ENCODE assay signal across 17 cellular contexts in the genomic region with DNA sequence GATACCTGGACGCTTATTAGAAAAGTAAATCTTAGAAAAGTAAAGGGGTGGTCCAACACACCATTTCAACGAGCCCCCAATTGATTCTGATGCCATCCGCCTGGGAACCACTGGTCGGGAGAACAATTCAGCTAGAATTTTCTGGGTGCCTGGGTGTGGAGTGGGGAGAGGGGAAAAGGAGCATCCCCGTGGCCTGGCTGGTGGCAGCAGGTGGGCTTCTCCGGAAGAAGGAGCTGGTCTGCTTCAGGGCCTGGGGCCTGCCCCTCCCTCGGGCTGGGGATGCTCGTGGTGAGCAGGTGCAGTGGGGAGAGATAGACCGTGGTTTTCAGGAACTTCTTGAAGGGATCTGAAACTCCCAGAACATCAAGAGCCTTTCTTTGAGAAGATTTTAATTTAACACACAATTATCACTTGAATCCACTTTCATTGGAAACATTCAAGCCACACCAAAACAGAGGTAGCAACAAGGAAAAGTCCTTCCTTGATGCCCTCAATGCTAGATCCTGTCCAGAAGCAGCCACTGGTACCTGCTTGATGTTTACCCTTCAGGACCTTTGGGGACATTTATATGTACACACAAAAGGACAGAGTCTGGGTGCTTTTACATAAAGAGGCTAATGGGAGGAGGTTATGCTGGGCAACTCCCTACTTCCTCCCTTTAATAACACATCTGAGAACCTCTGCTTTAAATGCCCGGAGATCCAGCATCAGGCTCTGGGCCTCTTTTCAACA. TPM values are rescaled to one million over a fixed set of nuclear protein-coding genes. Genes with fewer than 3 reads are reported as not detected.
DNase-seq lines count a peak whose midpoint lies in the region; ATAC-seq, FAIRE-seq and TF ChIP-seq lines count a peak whose summit lies in the region.
"Had no signal": no experiment of that assay in that cellular context is flagged by ENCODE, and none has a peak within 500 bp of the region (broad histone marks: within the 10 kb centered on the region; RNA-seq: fewer than 3 reads in every experiment).

No MANE protein-coding gene starts in this region.

- H3K4me3 ChIP-seq in mammary epithelial cell (replicated peaks in 1 of 3; ENCODE audit: insufficient read depth in 1 of 3, low read depth in 2 of 3, low read length in 3 of 3): no peak overlapping the region
- H3K4me3 ChIP-seq in GM12878: no peak overlapping the region
- H3K4me3 ChIP-seq in suprapubic skin: no peak overlapping the region
- H3K4me3 ChIP-seq: SJSA1 had no signal

- H3K27me3 ChIP-seq in mammary epithelial cell (ENCODE audit: insufficient read depth, low read length) (no peaks in the 10 kb centered on the region), GM12878 (replicated peaks in 1 of 2; ENCODE audit: control insufficient read depth in 2 of 2, insufficient read depth in 2 of 2, low read length in 1 of 2) (no peaks in the 10 kb centered on the region), suprapubic skin (no peaks in the 10 kb centered on the region)
- H3K27me3 ChIP-seq: SJSA1 had no signal

- H3K4me1 ChIP-seq in mammary epithelial cell (ENCODE audit: insufficient read depth, low read length) (peaks cover 34% of the 10 kb centered on the region), GM12878 (ENCODE audit: control insufficient read depth, insufficient read depth, low read length) (peaks cover 38% of the 10 kb centered on the region), suprapubic skin (peaks cover 37% of the 10 kb centered on the region)
- H3K4me1 ChIP-seq: parathyroid adenoma had no signal

- H3K79me2 ChIP-seq in mammary epithelial cell (ENCODE audit: insufficient read depth, low read length) (no peaks in the 10 kb centered on the region), GM12878 (ENCODE audit: control insufficient read depth, insufficient read depth, low read length) (no peaks in the 10 kb centered on the region)
- H3K79me2 ChIP-seq: parathyroid adenoma had no signal

- no peaks in the 10 kb centered on the region for H3K9me3 ChIP-seq in mammary epithelial cell (replicated peaks; ENCODE audit: insufficient read depth, low read length)
- no peaks in the 10 kb centered on the region for H3K9me3 ChIP-seq in GM12878 (replicated peaks; ENCODE audit: control insufficient read depth, insufficient read depth, low read length)
- H3K9me3 ChIP-seq in suprapubic skin: no peaks in the 10 kb centered on the region
- H3K9me3 ChIP-seq: SJSA1 had no signal

- TF ChIP-seq POLR2A in GM12878 (IDR thresholded peaks at IDR 0.05; ENCODE audit: low read depth, low read length): no peak
- TF ChIP-seq POLR2A in suprapubic skin (IDR thresholded peaks at IDR 0.05): no peak

- POLR2A ChIA-PET in MCF 10A (lab: Yijun Ruan, JAX) (interaction anchor here (1.0 to 2.3 kb wide), 2 partner anchors 38 to 44 kb away, joined by 3 to 10 read pairs; a partner anchor contains a TSS), GM12878 (lab: Charles Lee) (interaction anchor here (0.5 to 1.4 kb wide), 3 partner anchors 28 to 138 kb away, joined by 3 to 4 read pairs (median 4); no protein-coding TSS in a partner anchor)

- no peaks in the 10 kb centered on the region for H3K27me3 Mint-ChIP-seq in MCF 10A (ENCODE audit: insufficient read depth, unreplicated experiment)

- peak; percentile 92 for FAIRE-seq in GM12878 (lab: Jason Lieb, UNC)

- H4K20me1 ChIP-seq in mammary epithelial cell (ENCODE audit: insufficient read depth, low read length): no peaks in the 10 kb centered on the region
- H4K20me1 ChIP-seq in GM12878 (ENCODE audit: control insufficient read depth, insufficient read depth): no peaks in the 10 kb centered on the region

- H3K4me1 Mint-ChIP-seq in MCF 10A (ENCODE audit: insufficient read depth, unreplicated experiment): peaks cover 33% of the 10 kb centered on the region

- intact Hi-C loops in MCF 10A (cut with micrococcal nuclease): loop anchor here (2.0 kb wide), 1 partner anchor 39 kb away; a partner anchor contains a TSS
- intact Hi-C loops in mammary epithelial cell (cut with micrococcal nuclease): loop anchor here (2.0 kb wide), 1 partner anchor 39 kb away; a partner anchor contains a TSS
- intact Hi-C loops in GM12878 (cut with micrococcal nuclease; ENCODE audit: unreplicated experiment): no loop called here

- ATAC-seq in HG03432 (IDR thresholded peaks at IDR 0.05; ENCODE audit: unreplicated experiment) (peak; percentile 46), GM12878 (peak; percentile 72)

- H3K4me2 ChIP-seq in mammary epithelial cell (ENCODE audit: insufficient read depth, low read depth, low read length) (no peak overlapping the region), GM12878 (ENCODE audit: control insufficient read depth, insufficient read depth) (peak overlapping the region; percentile 50)

- H3K9ac ChIP-seq in mammary epithelial cell (ENCODE audit: insufficient read depth, low read length) (no peak overlapping the region), GM12878 (ENCODE audit: control insufficient read depth, insufficient read depth, low read length) (no peak overlapping the region)
- H3K9ac ChIP-seq: parathyroid adenoma had no signal

- RAD21 ChIA-PET in GM12878 (lab: Charles Lee; ENCODE audit: unreplicated experiment): interaction anchor here (1.1 to 2.4 kb wide), 3 partner anchors 33 to 43 kb away, joined by 3 to 5 read pairs (median 3); no protein-coding TSS in a partner anchor

- dilution Hi-C loops in mammary epithelial cell (cut with HindIII; ENCODE audit: low sequenced_read_pairs): no loop called here

- in situ Hi-C loops in mammary epithelial cell (cut with MboI; ENCODE audit: low sequenced_read_pairs in 2 of 2): no loop called here
- in situ Hi-C loops in GM12878 (cut with MboI): no loop called here

- H3K9me3 Mint-ChIP-seq in MCF 10A (ENCODE audit: unreplicated experiment): no peaks in the 10 kb centered on the region

- TF ChIP-seq EP300 in GM12878 (IDR thresholded peaks at IDR 0.05; ENCODE audit: borderline replicate concordance in 1 of 2, control insufficient read depth in 1 of 2, low read depth in 2 of 2, low read length in 2 of 2) (no peak), suprapubic skin (IDR thresholded peaks at IDR 0.05) (no peak)

- TF ChIP-seq RAD21 in GM12878 (IDR thresholded peaks at IDR 0.05; ENCODE audit: insufficient read depth, low read depth, low read length): no peak

- H3K36me3 Mint-ChIP-seq in MCF 10A (ENCODE audit: insufficient read depth, unreplicated experiment): no peaks in the 10 kb centered on the region
- H3K36me3 Mint-ChIP-seq: activated naive CD8-positive, alpha-beta T cell had no signal

- CTCF ChIA-PET in MCF 10A (lab: Yijun Ruan, JAX): interaction anchor here (1.6 kb wide), 1 partner anchor 103 kb away, joined by 4 read pairs; no protein-coding TSS in a partner anchor
- CTCF ChIA-PET in mammary epithelial cell (lab: Charles Lee; ENCODE audit: low non-redundant PET): no interaction called here
- CTCF ChIA-PET in GM12878 (lab: Yijun Ruan, JAX): interaction anchor here (2.1 kb wide), 1 partner anchor 103 kb away, joined by 5 read pairs; no protein-coding TSS in a partner anchor

- no peak overlapping the region for H2AFZ ChIP-seq in mammary epithelial cell (ENCODE audit: low read depth, low read length)
- peak overlapping the region; percentile 55 for H2AFZ ChIP-seq in GM12878 (ENCODE audit: control insufficient read depth, low read depth, low read length)
- H2AFZ ChIP-seq: parathyroid adenoma had no signal

- H3K4me3 Mint-ChIP-seq in MCF 10A (ENCODE audit: unreplicated experiment): no peak overlapping the region
- H3K4me3 Mint-ChIP-seq: activated naive CD8-positive, alpha-beta T cell had no signal

- SMC1A ChIA-PET in GM12878 (lab: Charles Lee; ENCODE audit: uncharacterized antibody, unreplicated experiment): interaction anchor here (1.0 to 1.5 kb wide), 3 partner anchors 10 to 32 kb away, joined by 3 to 5 read pairs (median 3); no protein-coding TSS in a partner anchor

- no peak for DNase-seq in MCF 10A (ENCODE audit: unreplicated experiment)
- DNase-seq in mammary epithelial cell: no peak
- DNase-seq in GM12878 (ENCODE audit: low read depth, low spot score): no peak
- DNase-seq in suprapubic skin (ENCODE audit: low spot score in 2 of 2): peak in 1 of 2 donors; percentile 9
- DNase-seq in NCI-H187 (lab: John Stamatoyannopoulos, UW): no peak
- DNase-seq in SK-N-DZ (ENCODE audit: low spot score): no peak
- no peak for DNase-seq in NCI-H2107 (lab: John Stamatoyannopoulos, UW)
- DNase-seq: activated CD4-positive, alpha-beta T cell treated with anti-CD3 and anti-CD28 coated beads, Interleukin-2, amount 50 U/mL, for 1 hour; cortex of kidney; GDM1; HCEC 1CT; NCI-H226; stimulated activated CD4-positive, alpha-beta T cell treated with anti-CD3 and anti-CD28 coated beads, Interleukin-2, amount 100 ng/mL, for 24 hours had no signal

- BruUV-seq in MCF 10A (replicated peaks; lab: Mats Ljungman, UMichigan): no TSS peak
- no TSS peak for BruUV-seq in mammary epithelial cell (replicated peaks; lab: Mats Ljungman, UMichigan)
- no TSS peak for BruUV-seq in GM12878 (replicated peaks; lab: Mats Ljungman, UMichigan)

- H3K27ac Mint-ChIP-seq in MCF 10A (ENCODE audit: low read depth, unreplicated experiment): peak overlapping the region; percentile 37
- H3K27ac Mint-ChIP-seq: activated naive CD8-positive, alpha-beta T cell had no signal

- H3K27ac ChIP-seq in mammary epithelial cell (ENCODE audit: insufficient read depth, low read depth, low read length): no peak overlapping the region
- no peak overlapping the region for H3K27ac ChIP-seq in GM12878 (ENCODE audit: control insufficient read depth, insufficient read depth)
- peak overlapping the region; percentile 8 for H3K27ac ChIP-seq in suprapubic skin
- H3K27ac ChIP-seq: SJSA1 had no signal

- H3K36me3 ChIP-seq in mammary epithelial cell (ENCODE audit: insufficient read depth, low read length): no peaks in the 10 kb centered on the region
- no peaks in the 10 kb centered on the region for H3K36me3 ChIP-seq in GM12878 (ENCODE audit: control insufficient read depth in 2 of 2, insufficient read depth in 2 of 2, low read length in 1 of 2)
- H3K36me3 ChIP-seq in suprapubic skin: no peaks in the 10 kb centered on the region
- H3K36me3 ChIP-seq: SJSA1 had no signal

- 94% methylated on average over 10 of the region's 10 CpGs for WGBS in mammary epithelial cell (ENCODE audit: low coverage, missing lambda C conversion rate)
- 31% methylated on average over 10 of the region's 10 CpGs for WGBS in GM12878 (ENCODE audit: insufficient coverage, insufficient replicate concordance, low lambda C conversion rate, missing lambda C conversion rate)
- 85% methylated on average over 10 of the region's 10 CpGs for WGBS in suprapubic skin

- TF ChIP-seq CTCF in MCF 10A (IDR thresholded peaks at IDR 0.05; ENCODE audit: unreplicated experiment): no peak
- TF ChIP-seq CTCF in mammary epithelial cell (conservative IDR thresholded peaks at IDR 0.05 in 1 of 2, IDR thresholded peaks at IDR 0.05 in 1 of 2; ENCODE audit: extremely low read depth in 1 of 2, insufficient read depth in 1 of 2, low read depth in 1 of 2, low read length in 2 of 2): no peak
- TF ChIP-seq CTCF in GM12878 (IDR thresholded peaks at IDR 0.05 in 2 of 3, conservative IDR thresholded peaks at IDR 0.05 in 1 of 3; ENCODE audit: control insufficient read depth in 2 of 3, extremely low read depth in 1 of 3, insufficient read depth in 1 of 3, low read depth in 3 of 3, low read length in 3 of 3): no peak
- no peak for TF ChIP-seq CTCF in suprapubic skin (IDR thresholded peaks at IDR 0.05)

RNA-seq across cellular contexts. Expression of a gene that starts 39.7 kb away (rescaled TPM):
- total RNA-seq in MCF 10A (2022): 61.0 and 106 TPM in 2 replicates
- total RNA-seq in mammary epithelial cell: 100 to 1,000 TPM in 1 of 2 donors, 10 to 100 TPM in 1; 18.0 to 107 TPM
- 66.7 TPM for polyA plus RNA-seq in mammary epithelial cell
- 70.5 TPM for polyA minus RNA-seq in mammary epithelial cell
- 45.5 and 51.7 TPM in 2 replicates for total RNA-seq in GM12878 (2013; cell fraction: nucleolus; rRNA removed)
- total RNA-seq in GM12878 (2014; rRNA removed): 24.1 and 26.8 TPM in 2 replicates
- 19.6 and 23.1 TPM in 2 replicates for total RNA-seq in GM12878 (2014; rRNA removed; fragmentation: Illumina TruSeq; extraction: Trizol)
- total RNA-seq in GM12878 (2021): 41.6 and 44.9 TPM in 2 replicates
- 39.0 TPM for polyA plus RNA-seq in GM12878 (2011; ENCODE audit: low read depth)
- polyA plus RNA-seq in GM12878 (2011; rRNA removed): 77.4 and 95.9 TPM in 2 replicates
- polyA plus RNA-seq in GM12878 (2011; cell fraction: cytosol; rRNA removed): 141 and 145 TPM in 2 replicates
- 117 and 144 TPM in 2 replicates for polyA plus RNA-seq in GM12878 (2011; cell fraction: nucleus; rRNA removed)
- polyA plus RNA-seq in GM12878 (2012): 44.8 and 52.5 TPM in 2 replicates
- polyA plus RNA-seq in GM12878 (2014; fragmentation: Illumina TruSeq; extraction: Trizol): 25.3 and 27.8 TPM in 2 replicates
- polyA plus RNA-seq in GM12878 (2014; fragmentation: Nextera tagmentation; extraction: Ambion mirVana): 10 to 100 TPM in 1 of 2 experiments, 1 to 10 TPM in 1; 7.5 to 14.6 TPM
- polyA plus RNA-seq in GM12878 (2014; rRNA removed): 23.7 and 24.2 TPM in 2 replicates
- polyA plus RNA-seq in GM12878 (2016; fragmentation: Nextera tagmentation; extraction: Ambion mirVana): 1 to 10 TPM; 2.1 to 6.5 TPM
- 215 and 257 TPM in 2 replicates for polyA minus RNA-seq in GM12878 (2011; rRNA and poly(A)+ RNA removed)
- polyA minus RNA-seq in GM12878 (2011; cell fraction: cytosol; rRNA and poly(A)+ RNA removed): 123 and 126 TPM in 2 replicates
- polyA minus RNA-seq in GM12878 (2011; cell fraction: nucleus; rRNA and poly(A)+ RNA removed): 83.2 and 120 TPM in 2 replicates
- 10 to 100 TPM in 3 of 4 donors, 1 to 10 TPM in 1; 9.3 to 60.8 (median 31.0) TPM for total RNA-seq in suprapubic skin
- polyA plus RNA-seq in SK-N-DZ (2014; cell fraction: cytosol; rRNA removed): not detected in 2 replicates
- 0.05 TPM in 1 of 2 replicates, not detected in the other for polyA plus RNA-seq in SK-N-DZ (2014; cell fraction: nucleus; rRNA removed)
